8 cellular contexts compared by ENCODE assay signal in genomic region chr5:149271195-149271716, GRCh38. TPM values are rescaled to one million over a fixed set of nuclear protein-coding genes. Genes with fewer than 3 reads are reported as not detected.
DNase-seq lines count a peak whose midpoint lies in the region; ATAC-seq, FAIRE-seq and TF ChIP-seq lines count a peak whose summit lies in the region.

No MANE protein-coding gene starts in this region.

- TF ChIP-seq POLR2A in right lobe of liver (IDR thresholded peaks at IDR 0.05) = no peak

- intact Hi-C loops in right lobe of liver (cut with DNase I) (no loop called here), tibial artery (cut with DNase I; ENCODE audit: low total_unique reads) (no loop called here)

- no peak for TF ChIP-seq CTCF in astrocyte (IDR thresholded peaks at IDR 0.05; ENCODE audit: insufficient read depth, low read depth, low read length)
- no peak for TF ChIP-seq CTCF in right lobe of liver (IDR thresholded peaks at IDR 0.05)
- TF ChIP-seq CTCF in tibial artery (IDR thresholded peaks at IDR 0.05) = no peak

- peak overlapping the region; percentile 90 for H2AFZ ChIP-seq in astrocyte (ENCODE audit: low read depth, low read length)

- peaks cover 44% of the 10 kb centered on the region for H3K27me3 Mint-ChIP-seq in activated CD4-positive, alpha-beta T cell treated with anti-CD3 and anti-CD28 coated beads, Interleukin-2, amount 10 ng/mL, durations not matched to agents 7 days and 5 days
- peaks cover 3% of the 10 kb centered on the region for H3K27me3 Mint-ChIP-seq in astrocyte (ENCODE audit: low read depth, unreplicated experiment)

- no peak for FAIRE-seq in astrocyte (lab: Jason Lieb, UNC)

- WGBS in right lobe of liver (ENCODE audit: insufficient coverage, low coverage, low lambda C conversion rate, missing lambda C conversion rate) = 4% methylated on average over 11 of the region's 40 CpGs

- peaks cover 9% of the 10 kb centered on the region for H3K4me1 Mint-ChIP-seq in activated CD4-positive, alpha-beta T cell treated with anti-CD3 and anti-CD28 coated beads, Interleukin-2, amount 10 ng/mL, durations not matched to agents 7 days and 5 days
- H3K4me1 Mint-ChIP-seq in astrocyte (ENCODE audit: low read depth, unreplicated experiment) = no peaks in the 10 kb centered on the region

- peak overlapping the region; percentile 44 for H3K4me3 Mint-ChIP-seq in activated CD4-positive, alpha-beta T cell treated with anti-CD3 and anti-CD28 coated beads, Interleukin-2, amount 10 ng/mL, durations not matched to agents 7 days and 5 days
- H3K4me3 Mint-ChIP-seq in astrocyte (ENCODE audit: unreplicated experiment) = peak overlapping the region; percentile 80

- DNase-seq in activated CD4-positive, alpha-beta T cell treated with anti-CD3 and anti-CD28 coated beads, Interleukin-2, amount 10 ng/mL, durations not matched to agents 7 days and 5 days = no peak
- no peak for DNase-seq in activated CD4-positive, alpha-beta T cell treated with anti-CD3 and anti-CD28 coated beads, Interleukin-2, amount 50 U/mL, for 4 hours
- DNase-seq in astrocyte (ENCODE audit: low read depth) (no peak), right lobe of liver (peak in 2 of 3 donors; percentile 40 to 62), tibial artery (peak in 1 of 2 donors; percentile 37), NCI-H446 treated with DMSO at 0.1 percent for 48 hours (lab: John Stamatoyannopoulos, UW) (no peak)
- DNase-seq in stimulated activated CD4-positive, alpha-beta T cell treated with anti-CD3 and anti-CD28 coated beads, Interleukin-12 subunit alpha, Interleukin-12 subunit beta, amount 100 ng/mL, for 4 hours = no peak

- no peaks in the 10 kb centered on the region for H3K9me3 Mint-ChIP-seq in activated CD4-positive, alpha-beta T cell treated with anti-CD3 and anti-CD28 coated beads, Interleukin-2, amount 10 ng/mL, durations not matched to agents 7 days and 5 days
- H3K9me3 Mint-ChIP-seq in astrocyte (ENCODE audit: unreplicated experiment) = no peaks in the 10 kb centered on the region

- H3K4me3 ChIP-seq in astrocyte (ENCODE audit: insufficient read depth, low read depth, low read length) = peak overlapping the region; percentile 95
- peak overlapping the region; percentile 48 to 65 (median 51) for H3K4me3 ChIP-seq in right lobe of liver
- peak overlapping the region; percentile 66 to 85 for H3K4me3 ChIP-seq in tibial artery

- H3K4me1 ChIP-seq in astrocyte (ENCODE audit: insufficient read depth, low read length) = peaks cover 4% of the 10 kb centered on the region
- H3K4me1 ChIP-seq in right lobe of liver = peaks cover 0 to 6% (median 0%) of the 10 kb centered on the region in 4 donors
- peaks cover 0 to 19% (median 8%) of the 10 kb centered on the region in 4 donors for H3K4me1 ChIP-seq in tibial artery

- H4K20me1 ChIP-seq in astrocyte (ENCODE audit: insufficient read depth, low read length) = no peaks in the 10 kb centered on the region

- no peaks in the 10 kb centered on the region for H3K79me2 ChIP-seq in astrocyte (ENCODE audit: insufficient read depth, low read length)

- H3K36me3 ChIP-seq in astrocyte (ENCODE audit: insufficient read depth, low read length) (no peaks in the 10 kb centered on the region), right lobe of liver (no peaks in the 10 kb centered on the region), tibial artery (no peaks in the 10 kb centered on the region)

- CTCF ChIA-PET in activated CD4-positive, alpha-beta T cell treated with anti-CD3 and anti-CD28 coated beads, Interleukin-2, amount 10 ng/mL, durations not matched to agents 7 days and 5 days (lab: Charles Lee) = no interaction called here

- peak overlapping the region; percentile 82 for H3K9ac ChIP-seq in astrocyte (ENCODE audit: low read length)

- peak overlapping the region; percentile 98 for H3K4me2 ChIP-seq in astrocyte (ENCODE audit: low read length)

- no peak overlapping the region for H3K27ac Mint-ChIP-seq in activated CD4-positive, alpha-beta T cell treated with anti-CD3 and anti-CD28 coated beads, Interleukin-2, amount 10 ng/mL, durations not matched to agents 7 days and 5 days
- peak overlapping the region; percentile 44 for H3K27ac Mint-ChIP-seq in astrocyte (ENCODE audit: unreplicated experiment)

- no peaks in the 10 kb centered on the region for H3K36me3 Mint-ChIP-seq in activated CD4-positive, alpha-beta T cell treated with anti-CD3 and anti-CD28 coated beads, Interleukin-2, amount 10 ng/mL, durations not matched to agents 7 days and 5 days (ENCODE audit: low read depth)
- H3K36me3 Mint-ChIP-seq in astrocyte (ENCODE audit: low read depth, unreplicated experiment) = no peaks in the 10 kb centered on the region

- H3K9me3 ChIP-seq in astrocyte (ENCODE audit: insufficient read depth, low read depth, low read length) (peaks cover 4% of the 10 kb centered on the region), right lobe of liver (no peaks in the 10 kb centered on the region), tibial artery (no peaks in the 10 kb centered on the region)

- POLR2A ChIA-PET in activated CD4-positive, alpha-beta T cell treated with anti-CD3 and anti-CD28 coated beads, Interleukin-2, amount 10 ng/mL, durations not matched to agents 7 days and 5 days (lab: Charles Lee) = no interaction called here

- H3K27me3 ChIP-seq in astrocyte (ENCODE audit: insufficient read depth, low read length) (peaks cover 3% of the 10 kb centered on the region), right lobe of liver (no peaks in the 10 kb centered on the region), tibial artery (no peaks in the 10 kb centered on the region)

- H3K27ac ChIP-seq in astrocyte (ENCODE audit: low read depth, low read length) (no peak overlapping the region), right lobe of liver (peak overlapping the region; percentile 47 to 62 (median 56)), tibial artery (peak overlapping the region; percentile 51 to 77)

- ATAC-seq in right lobe of liver (peak; percentile 27 to 52 (median 36)), HG03135 (IDR thresholded peaks at IDR 0.05; ENCODE audit: unreplicated experiment) (no peak)

RNA-seq across cellular contexts. Expression of gene AFAP1L1, which starts 0.4 kb away (rescaled TPM):
- total RNA-seq in activated CD4-positive, alpha-beta T cell treated with anti-CD3 and anti-CD28 coated beads, Interleukin-2, amount 10 ng/mL, durations not matched to agents 7 days and 5 days = not detected
- 7.6 and 8.3 TPM in 2 replicates for total RNA-seq in astrocyte
- 1 to 10 TPM; 3.1 to 6.6 (median 5.2) TPM for total RNA-seq in right lobe of liver

Comparison
In these comparisons a context has a peak if more than half of its experiments do, and no peak if none do; other contexts are left out.
1. DNase-seq: peak in right lobe of liver (2 of 3); none in activated CD4-positive, alpha-beta T cell treated with anti-CD3 and anti-CD28 coated beads, Interleukin-2, amount 10 ng/mL, durations not matched to agents 7 days and 5 days (single experiment), activated CD4-positive, alpha-beta T cell treated with anti-CD3 and anti-CD28 coated beads, Interleukin-2, amount 50 U/mL, for 4 hours (0 of 2), astrocyte (single experiment), stimulated activated CD4-positive, alpha-beta T cell treated with anti-CD3 and anti-CD28 coated beads, Interleukin-12 subunit alpha, Interleukin-12 subunit beta, amount 100 ng/mL, for 4 hours (single experiment) and NCI-H446 treated with DMSO at 0.1 percent for 48 hours (single experiment).
2. Peak in every context shown above with its lines, with median percentiles within 50 percentile points of each other: H3K4me3 ChIP-seq.